Comparison of ENCODE assay signal across 8 cellular contexts in the genomic region with DNA sequence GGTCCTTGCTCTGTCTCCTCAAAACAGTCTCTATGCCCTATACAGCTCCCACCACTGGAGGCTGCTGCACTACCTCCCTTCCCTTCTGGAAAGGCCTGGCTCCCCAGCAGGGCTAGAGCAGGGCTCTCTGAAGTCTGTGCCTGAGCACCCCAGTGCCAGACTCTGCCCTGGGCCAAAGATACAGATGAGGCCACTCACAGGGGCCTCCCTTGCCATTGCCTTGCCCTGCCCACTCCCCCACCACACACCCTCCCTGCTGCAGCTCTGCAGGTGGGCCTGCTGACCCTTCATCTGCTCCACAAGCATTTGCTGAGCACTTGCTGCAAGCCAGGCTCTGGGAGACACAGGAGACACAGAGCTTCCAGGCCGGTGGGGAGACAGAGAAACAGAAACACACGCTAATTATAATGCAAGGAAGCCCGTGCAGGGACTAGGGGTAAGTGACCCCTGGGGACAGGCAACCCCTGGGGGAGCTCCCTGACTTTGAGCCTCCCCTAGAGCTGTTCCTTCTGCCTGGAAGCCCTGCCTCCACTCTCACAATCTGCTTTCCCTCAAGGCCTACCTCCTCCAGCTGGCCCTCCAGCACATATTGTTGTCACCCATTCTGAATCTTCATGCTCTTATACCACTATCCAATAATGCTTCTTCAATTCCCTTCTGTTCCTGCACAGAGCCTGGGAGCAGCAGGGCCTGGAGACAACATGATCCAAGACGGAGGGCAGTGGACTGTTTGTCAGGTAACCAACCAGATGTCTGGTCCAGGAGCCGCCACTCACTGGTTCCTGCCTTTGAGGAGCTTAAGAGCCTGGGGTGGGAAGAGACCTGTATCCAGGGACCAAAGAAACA. TPM values are rescaled to one million over a fixed set of nuclear protein-coding genes. Genes with fewer than 3 reads are reported as not detected.
DNase-seq lines count a peak whose midpoint lies in the region; ATAC-seq and TF ChIP-seq lines count a peak whose summit lies in the region.

No MANE protein-coding gene starts in this region.

- no peak for DNase-seq in activated naive CD4-positive, alpha-beta T cell treated with anti-CD3 and anti-CD28 coated beads, Interleukin-2, amount 10 ng/mL, durations not matched to agents 7 days and 5 days
- no peak for DNase-seq in activated naive CD4-positive, alpha-beta T cell (lab: John Stamatoyannopoulos, UW)
- DNase-seq in astrocyte of the cerebellum (ENCODE audit: low read depth), result no peak
- peak; percentile 53 for DNase-seq in left kidney (ENCODE audit: low read depth, low spot score)
- DNase-seq in upper lobe of right lung, result no peak
- no peak for DNase-seq in NCI-H526 treated with DMSO at 0.1 percent for 48 hours (lab: John Stamatoyannopoulos, UW)
- DNase-seq in NCI-H146 (lab: John Stamatoyannopoulos, UW), result no peak

- intact Hi-C loops in upper lobe of right lung (cut with DNase I), result no loop called here

- no peaks in the 10 kb centered on the region for H3K9me3 ChIP-seq in upper lobe of right lung

- TF ChIP-seq CTCF in astrocyte of the cerebellum (IDR thresholded peaks at IDR 0.05; ENCODE audit: low read depth, low read length, missing control alignments) (peak; percentile 38), upper lobe of right lung (IDR thresholded peaks at IDR 0.05) (peak; percentile 20)

- H3K27me3 ChIP-seq in upper lobe of right lung, result no peaks in the 10 kb centered on the region

- H3K27me3 Mint-ChIP-seq in activated naive CD4-positive, alpha-beta T cell treated with anti-CD3 and anti-CD28 coated beads, Interleukin-2, amount 10 ng/mL, durations not matched to agents 7 days and 5 days, result no peaks in the 10 kb centered on the region

- H3K27ac Mint-ChIP-seq in activated naive CD4-positive, alpha-beta T cell treated with anti-CD3 and anti-CD28 coated beads, Interleukin-2, amount 10 ng/mL, durations not matched to agents 7 days and 5 days, result peak overlapping the region; percentile 91

- no peaks in the 10 kb centered on the region for H3K36me3 ChIP-seq in upper lobe of right lung

- H3K4me1 ChIP-seq in upper lobe of right lung, result peaks cover 98% of the 10 kb centered on the region

- in situ Hi-C loops in astrocyte of the cerebellum (cut with HindIII; ENCODE audit: low sequenced_read_pairs), result loop anchor here (5.0 kb wide), 1 partner anchor 36 kb away; no protein-coding TSS in a partner anchor

- peaks cover 100% of the 10 kb centered on the region for H3K4me1 Mint-ChIP-seq in activated naive CD4-positive, alpha-beta T cell treated with anti-CD3 and anti-CD28 coated beads, Interleukin-2, amount 10 ng/mL, durations not matched to agents 7 days and 5 days

- H3K9me3 Mint-ChIP-seq in activated naive CD4-positive, alpha-beta T cell treated with anti-CD3 and anti-CD28 coated beads, Interleukin-2, amount 10 ng/mL, durations not matched to agents 7 days and 5 days, result no peaks in the 10 kb centered on the region

- peaks cover 31% of the 10 kb centered on the region for H3K36me3 Mint-ChIP-seq in activated naive CD4-positive, alpha-beta T cell treated with anti-CD3 and anti-CD28 coated beads, Interleukin-2, amount 10 ng/mL, durations not matched to agents 7 days and 5 days

- H3K4me3 ChIP-seq in astrocyte of the cerebellum (ENCODE audit: low read depth, low read length), result no peak overlapping the region
- no peak overlapping the region for H3K4me3 ChIP-seq in upper lobe of right lung

- no peak for ATAC-seq in upper lobe of right lung
- ATAC-seq in HG02870 (IDR thresholded peaks at IDR 0.05; ENCODE audit: unreplicated experiment), result no peak

- H3K27ac ChIP-seq in upper lobe of right lung, result peak overlapping the region; percentile 89

- no peak overlapping the region for H3K4me3 Mint-ChIP-seq in activated naive CD4-positive, alpha-beta T cell treated with anti-CD3 and anti-CD28 coated beads, Interleukin-2, amount 10 ng/mL, durations not matched to agents 7 days and 5 days

- CTCF ChIA-PET in activated naive CD4-positive, alpha-beta T cell treated with anti-CD3 and anti-CD28 coated beads, Interleukin-2, amount 10 ng/mL, durations not matched to agents 7 days and 5 days (lab: Charles Lee), result interaction anchor here (0.6 to 10.9 kb wide), 6 partner anchors 10 to 251 kb away, joined by 3 to 136 read pairs (median 6); a partner anchor contains a TSS

RNA-seq across cellular contexts. Expression of gene PNMA1, which starts 32.6 kb away (rescaled TPM):
- total RNA-seq in upper lobe of right lung, result 22.0 TPM
